In genomic region chr1:221740941-221741363, GRCh38 we compare ENCODE assay signal across 8 cellular contexts. TPM values are rescaled to one million over a fixed set of nuclear protein-coding genes. Genes with fewer than 3 reads are reported as not detected.
DNase-seq lines count a peak whose midpoint lies in the region; ATAC-seq and TF ChIP-seq lines count a peak whose summit lies in the region.

No MANE protein-coding gene starts in this region.

- peaks cover 26% of the 10 kb centered on the region for H3K9me1 ChIP-seq in IMR-90 (ENCODE audit: insufficient read depth, low read length)

- peak overlapping the region; percentile 62; the same call in 1 of the 2 replicates for H2AK5ac ChIP-seq in IMR-90 (ENCODE audit: low read depth, low read length)

- H3K27me3 ChIP-seq in IMR-90 (ENCODE audit: control insufficient read depth, insufficient read depth, low read length) (no peaks in the 10 kb centered on the region), kidney epithelial cell (ENCODE audit: control insufficient read depth, insufficient read depth, low read length) (no peaks in the 10 kb centered on the region), thyroid gland (no peaks in the 10 kb centered on the region)

- DNase-seq in AG10803 (ENCODE audit: low read depth), result no peak
- peak; percentile 35 for DNase-seq in IMR-90
- peak; percentile 25 for DNase-seq in activated naive CD4-positive, alpha-beta T cell treated with anti-CD3 and anti-CD28 coated beads, Interleukin-2, amount 50 U/mL, for 16 hours
- no peak for DNase-seq in kidney epithelial cell (ENCODE audit: low read depth)
- DNase-seq in thyroid gland, result peak; percentile 10 to 26
- DNase-seq in superior temporal gyrus (ENCODE audit: extremely low spot score), result no peak

- H3K4me3 ChIP-seq in AG10803 (ENCODE audit: low read length) (peak overlapping the region; percentile 97), IMR-90 (ENCODE audit: insufficient read depth, low read depth, low read length) (peak overlapping the region; percentile 74), kidney epithelial cell (ENCODE audit: low read depth, low read length) (peak overlapping the region; percentile 57), thyroid gland (replicated peaks in 1 of 3) (peak overlapping the region; percentile 50 to 64 (median 51))

- no TSS peak for BruUV-seq in IMR-90 (replicated peaks; lab: Mats Ljungman, UMichigan)

- dilution Hi-C loops in IMR-90 (cut with HindIII; ENCODE audit: low sequenced_read_pairs, unreplicated experiment), result no loop called here

- peak overlapping the region; percentile 69 for H2AFZ ChIP-seq in IMR-90 (replicated peaks; ENCODE audit: low read length, poor library complexity)

- peak overlapping the region; percentile 82 for H2AK9ac ChIP-seq in IMR-90 (replicated peaks; ENCODE audit: low read depth, low read length, poor library complexity)

- H4K91ac ChIP-seq in IMR-90 (ENCODE audit: insufficient read depth, low read depth, low read length), result peak overlapping the region; percentile 70

- POLR2A ChIA-PET in IMR-90 (lab: Charles Lee; ENCODE audit: unreplicated experiment), result interaction anchor here (1.0 kb wide), 1 partner anchor 16 kb away, joined by 3 read pairs; no protein-coding TSS in a partner anchor

- H2BK5ac ChIP-seq in IMR-90 (ENCODE audit: low read depth, low read length, poor library complexity, severe bottlenecking), result peak overlapping the region; percentile 83

- H3K23ac ChIP-seq in IMR-90 (ENCODE audit: low read depth, low read length), result peak overlapping the region; percentile 97

- intact Hi-C loops in IMR-90 (cut with micrococcal nuclease), result loop anchor here (5.0 kb wide), 2 partner anchors 146 to 304 kb away; no protein-coding TSS in a partner anchor
- intact Hi-C loops in thyroid gland (cut with DNase I), result loop anchor here (10.0 kb wide), 1 partner anchor 196 kb away; no protein-coding TSS in a partner anchor

- ATAC-seq in IMR-90 (ENCODE audit: low read depth) (no peak), HG03378 (IDR thresholded peaks at IDR 0.05; ENCODE audit: unreplicated experiment) (no peak), HG03039 (IDR thresholded peaks at IDR 0.05; ENCODE audit: unreplicated experiment) (no peak)

- H3K9ac ChIP-seq in IMR-90 (ENCODE audit: low read depth, low read length), result peak overlapping the region; percentile 88

- TF ChIP-seq RAD21 in IMR-90 (IDR thresholded peaks at IDR 0.05; ENCODE audit: low read length), result no peak

- H3K4ac ChIP-seq in IMR-90 (ENCODE audit: low read depth, low read length), result peak overlapping the region; percentile 89

- in situ Hi-C loops in IMR-90 (cut with MboI; ENCODE audit: low sequenced_read_pairs), result loop anchor here (5.0 to 25.0 kb wide), 4 partner anchors 254 to 896 kb away; no protein-coding TSS in a partner anchor

- no peaks in the 10 kb centered on the region for H3K9me3 ChIP-seq in IMR-90 (ENCODE audit: control insufficient read depth, insufficient read depth, low read length)
- H3K9me3 ChIP-seq in thyroid gland, result no peaks in the 10 kb centered on the region

- peaks cover 9 to 56% of the 10 kb centered on the region in 2 experiments; a peak in 3 of 4 replicates for H3K79me1 ChIP-seq in IMR-90 (ENCODE audit: low read depth in 1 of 2, low read length in 2 of 2)

- H3K18ac ChIP-seq in IMR-90 (ENCODE audit: low read depth, low read length), result peak overlapping the region; percentile 63

- TF ChIP-seq POLR2A in IMR-90 (IDR thresholded peaks at IDR 0.05; ENCODE audit: low read depth, low read length) (no peak), thyroid gland (IDR thresholded peaks at IDR 0.05) (no peak)

- H2BK20ac ChIP-seq in IMR-90 (ENCODE audit: low read depth, low read length), result peak overlapping the region; percentile 73

- H3K14ac ChIP-seq in IMR-90 (replicated peaks; ENCODE audit: low read depth, low read length), result peak overlapping the region; percentile 86

- peak overlapping the region; percentile 92 for H3K56ac ChIP-seq in IMR-90 (ENCODE audit: extremely low read depth, insufficient read depth, low read length)

- CTCF ChIA-PET in IMR-90 (lab: Yijun Ruan, JAX), result interaction anchor here (1.3 to 1.7 kb wide), 4 partner anchors 197 to 715 kb away, joined by 4 to 12 read pairs (median 7); no protein-coding TSS in a partner anchor

- H3K36me3 ChIP-seq in IMR-90 (ENCODE audit: control insufficient read depth, insufficient read depth, low read length), result peaks cover 31% of the 10 kb centered on the region
- peaks cover 3% of the 10 kb centered on the region for H3K36me3 ChIP-seq in kidney epithelial cell (ENCODE audit: control insufficient read depth, insufficient read depth, low read length)
- no peaks in the 10 kb centered on the region for H3K36me3 ChIP-seq in thyroid gland

- TF ChIP-seq CTCF in AG10803 (conservative IDR thresholded peaks at IDR 0.05; ENCODE audit: low read length) (no peak), IMR-90 (conservative IDR thresholded peaks at IDR 0.05; ENCODE audit: low read depth, low read length) (no peak), kidney epithelial cell (IDR thresholded peaks at IDR 0.05; ENCODE audit: insufficient read depth, low read length, poor library complexity, severe bottlenecking) (no peak), thyroid gland (IDR thresholded peaks at IDR 0.05) (no peak)

- H4K8ac ChIP-seq in IMR-90 (ENCODE audit: low read depth in 2 of 2, low read length in 2 of 2), result peak overlapping the region; percentile 58 to 61; a peak in 3 of 4 replicates

- peak overlapping the region; percentile 19 for H4K5ac ChIP-seq in IMR-90 (ENCODE audit: low read depth, low read length)

- peak overlapping the region; percentile 82 for H2BK120ac ChIP-seq in IMR-90 (ENCODE audit: low read depth, low read length)

- H2BK15ac ChIP-seq in IMR-90 (ENCODE audit: low read depth, low read length), result peak overlapping the region; percentile 80; the same call in 2 of the 3 replicates

- H3K4me2 ChIP-seq in IMR-90 (ENCODE audit: low read depth, low read length), result peak overlapping the region; percentile 95

- H3K27ac ChIP-seq in IMR-90 (ENCODE audit: insufficient read depth, low read length) (peak overlapping the region; percentile 85), thyroid gland (peak overlapping the region in 2 of 3 donors; percentile 71 to 99)

- 4% methylated on average over 4 of the region's 27 CpGs; no CpG with 5 or more reads in 1 of the 2 experiments for WGBS in IMR-90 (ENCODE audit: extremely low coverage in 2 of 2, insufficient read length in 1 of 2), 2 experiments
- WGBS in thyroid gland, 2 donors, result 1 to 2% methylated on average over 25 to 27 of the region's 27 CpGs

- peaks cover 59% of the 10 kb centered on the region for H4K20me1 ChIP-seq in IMR-90 (ENCODE audit: insufficient read depth, low read length)

- H3K4me1 ChIP-seq in IMR-90 (ENCODE audit: control insufficient read depth, insufficient read depth, low read length) (peaks cover 20% of the 10 kb centered on the region), thyroid gland (peaks cover 9 to 14% of the 10 kb centered on the region in 2 donors)

TF ChIP-seq in IMR-90, 13 proteins besides CTCF, POLR2A, EP300 and RAD21:
- TF ChIP-seq MAFK (IDR thresholded peaks at IDR 0.05; ENCODE audit: low read depth, low read length) (no peak), MXI1 (IDR thresholded peaks at IDR 0.05; ENCODE audit: borderline replicate concordance, low read depth, low read length) (no peak), CEBPB (IDR thresholded peaks at IDR 0.05; ENCODE audit: low read depth, low read length) (no peak), SMC3 (IDR thresholded peaks at IDR 0.05; ENCODE audit: low read depth, low read length) (no peak), RCOR1 (IDR thresholded peaks at IDR 0.05; ENCODE audit: insufficient replicate concordance, low read length) (no peak), USF2 (IDR thresholded peaks at IDR 0.05; ENCODE audit: low read depth, low read length) (no peak), NFE2L2 (IDR thresholded peaks at IDR 0.05; ENCODE audit: low read depth, low read length) (no peak), RFX5 (IDR thresholded peaks at IDR 0.05; ENCODE audit: low read depth, low read length) (no peak), CHD1 (IDR thresholded peaks at IDR 0.05; ENCODE audit: low read depth, low read length) (no peak; the same call in 1 of the 2 replicates), BHLHE40 (IDR thresholded peaks at IDR 0.05; ENCODE audit: low read depth, low read length) (no peak), FOS (IDR thresholded peaks at IDR 0.05; ENCODE audit: low read depth, low read length) (no peak), ELK1 (IDR thresholded peaks at IDR 0.05; ENCODE audit: borderline replicate concordance, low read depth, low read length) (no peak), MAZ (IDR thresholded peaks at IDR 0.05; ENCODE audit: borderline replicate concordance, low read depth, low read length) (no peak)

RNA-seq across cellular contexts. Expression of gene DUSP10, which starts 0.9 kb away (rescaled TPM):
- total RNA-seq in IMR-90 (2012; rRNA removed) (59.1 and 71.4 TPM in 2 replicates), kidney epithelial cell (64.0 and 65.8 TPM in 2 replicates), thyroid gland (10 to 100 TPM in 1 of 4 donors, 1 to 10 TPM in 3; 7.2 to 13.8 (median 8.6) TPM)
- 41.7 and 44.8 TPM in 2 replicates for polyA plus RNA-seq in IMR-90 (2012; rRNA removed)
- 23.4 and 35.1 TPM in 2 replicates for polyA plus RNA-seq in IMR-90 (2012; cell fraction: cytosol; rRNA removed)
- polyA plus RNA-seq in IMR-90 (2012; cell fraction: nucleus; rRNA removed; ENCODE audit: low replicate concordance), result 32.9 and 43.8 TPM in 2 replicates

Comparison
In these comparisons a context has a peak if more than half of its experiments do, and no peak if none do; other contexts are left out.
1. DNase-seq: peak in IMR-90 (single experiment), activated naive CD4-positive, alpha-beta T cell treated with anti-CD3 and anti-CD28 coated beads, Interleukin-2, amount 50 U/mL, for 16 hours (single experiment) and thyroid gland (2 of 2); none in AG10803 (single experiment), kidney epithelial cell (single experiment) and superior temporal gyrus (single experiment).
2. Peak in every context shown above with its lines, with median percentiles within 50 percentile points of each other: H3K4me3 ChIP-seq.